ENCODE assay signal across 15 cellular contexts in genomic region chr22:45157907-45158306, GRCh38. TPM values are rescaled to one million over a fixed set of nuclear protein-coding genes. Genes with fewer than 3 reads are reported as not detected.
A peak's percentile ranks its signal among the peaks of the same experiment; 100 is the strongest.
DNase-seq lines count a peak whose midpoint lies in the region; ATAC-seq and TF ChIP-seq lines count a peak whose summit lies in the region.
"Had no signal": no experiment of that assay in that cellular context is flagged by ENCODE, and none has a peak within 500 bp of the region (broad histone marks: within the 10 kb centered on the region; RNA-seq: fewer than 3 reads in every experiment).

No MANE protein-coding gene starts in this region.

- TF ChIP-seq CTCF in CD14-positive monocyte (IDR thresholded peaks at IDR 0.05) = no peak
- TF ChIP-seq CTCF in neutrophil (IDR thresholded peaks at IDR 0.05) = no peak
- TF ChIP-seq CTCF in tibial nerve (IDR thresholded peaks at IDR 0.05) = no peak

- H3K9me3 ChIP-seq in adipocyte (ENCODE audit: control insufficient read depth, low read length) (no peaks in the 10 kb centered on the region), neutrophil (no peaks in the 10 kb centered on the region), tibial nerve (no peaks in the 10 kb centered on the region)

- no peak for ATAC-seq in GM18867 (IDR thresholded peaks at IDR 0.05; ENCODE audit: unreplicated experiment)

- peak overlapping the region; percentile 79 for H3K9ac ChIP-seq in adipocyte (ENCODE audit: low read length)

- intact Hi-C loops in CD14-positive monocyte (cut with micrococcal nuclease) = no loop called here

- H3K36me3 Mint-ChIP-seq in CD14-positive monocyte = peaks cover 48 to 52% of the 10 kb centered on the region in 2 donors

- H3K4me1 ChIP-seq in adipocyte (ENCODE audit: control insufficient read depth, insufficient read depth, low read length) (peaks cover 75% of the 10 kb centered on the region), neutrophil (ENCODE audit: control insufficient read depth in 1 of 2, insufficient read depth in 1 of 2, low read depth in 1 of 2, low read length in 1 of 2) (peaks cover 62 to 73% of the 10 kb centered on the region in 2 experiments), tibial nerve (peaks cover 0 to 36% (median 14%) of the 10 kb centered on the region in 4 donors)

- TF ChIP-seq POLR2A in tibial nerve (IDR thresholded peaks at IDR 0.05) = no peak

- no peak for TF ChIP-seq EP300 in tibial nerve (IDR thresholded peaks at IDR 0.05)

- DNase-seq in CD14-positive monocyte (ENCODE audit: low spot score) (no peak), adipocyte (ENCODE audit: low read depth) (no peak), tibial nerve (ENCODE audit: low spot score in 2 of 2) (no peak), NOMO-1 (lab: John Stamatoyannopoulos, UW; ENCODE audit: unreplicated experiment in 2 of 2) (no peak), NCI-H2029 (lab: John Stamatoyannopoulos, UW) (no peak), putamen (ENCODE audit: low spot score) (no peak)
- DNase-seq: ACHN; CD8-positive, alpha-beta memory T cell; DND-41; MM.1S; NCI-H1105; NCI-H1694 treated with DMSO at 0.1 percent for 48 hours; NCI-H748 treated with DMSO at 0.1 percent for 48 hours had no signal

- H3K27ac ChIP-seq in neutrophil = peak overlapping the region; percentile 93
- H3K27ac ChIP-seq in tibial nerve = peak overlapping the region in 3 of 4 donors; percentile 15 to 93 (median 83)

- peaks cover 65% of the 10 kb centered on the region for H3K4me1 Mint-ChIP-seq in CD14-positive monocyte

- peak overlapping the region; percentile 95 to 98 (median 97) for H3K27ac Mint-ChIP-seq in CD14-positive monocyte

- H3K4me3 ChIP-seq in adipocyte (ENCODE audit: low read length) (peak overlapping the region; percentile 72), neutrophil (ENCODE audit: low read depth in 1 of 2, low read length in 1 of 2) (peak overlapping the region in 1 of 2 experiments; percentile 52), tibial nerve (no peak overlapping the region)

- 88 to 95% methylated on average over 3 of the region's 3 CpGs for WGBS in tibial nerve, 2 donors

- H3K36me3 ChIP-seq in adipocyte (ENCODE audit: control insufficient read depth, insufficient read depth, low read length, severe bottlenecking) = peaks cover 7% of the 10 kb centered on the region
- H3K36me3 ChIP-seq in neutrophil = peaks cover 16% of the 10 kb centered on the region
- H3K36me3 ChIP-seq in tibial nerve = peaks cover 0 to 11% (median 0%) of the 10 kb centered on the region in 3 donors

- H3K27me3 Mint-ChIP-seq in CD14-positive monocyte (ENCODE audit: low read depth in 3 of 3) = peaks cover 0 to 2% (median 0%) of the 10 kb centered on the region in 3 donors
- H3K27me3 Mint-ChIP-seq: CD8-positive, alpha-beta memory T cell had no signal

- H3K27me3 ChIP-seq in adipocyte (replicated peaks; ENCODE audit: control insufficient read depth, insufficient read depth, low read length) = no peaks in the 10 kb centered on the region
- H3K27me3 ChIP-seq in neutrophil = no peaks in the 10 kb centered on the region
- no peaks in the 10 kb centered on the region for H3K27me3 ChIP-seq in tibial nerve

- peaks cover 0 to 1% (median 0%) of the 10 kb centered on the region in 7 donors for H3K9me3 Mint-ChIP-seq in CD14-positive monocyte
- H3K9me3 Mint-ChIP-seq: CD8-positive, alpha-beta memory T cell had no signal

- no peak overlapping the region for H3K4me3 Mint-ChIP-seq in CD14-positive monocyte

RNA-seq across cellular contexts. Expression of gene NUP50, which starts 5.8 kb away (rescaled TPM):
- 10 to 100 TPM; 23.4 to 28.4 TPM for polyA plus RNA-seq in CD14-positive monocyte
- 10 to 100 TPM; 38.9 to 96.9 (median 72.0) TPM for total RNA-seq in tibial nerve
